In the genomic region with DNA sequence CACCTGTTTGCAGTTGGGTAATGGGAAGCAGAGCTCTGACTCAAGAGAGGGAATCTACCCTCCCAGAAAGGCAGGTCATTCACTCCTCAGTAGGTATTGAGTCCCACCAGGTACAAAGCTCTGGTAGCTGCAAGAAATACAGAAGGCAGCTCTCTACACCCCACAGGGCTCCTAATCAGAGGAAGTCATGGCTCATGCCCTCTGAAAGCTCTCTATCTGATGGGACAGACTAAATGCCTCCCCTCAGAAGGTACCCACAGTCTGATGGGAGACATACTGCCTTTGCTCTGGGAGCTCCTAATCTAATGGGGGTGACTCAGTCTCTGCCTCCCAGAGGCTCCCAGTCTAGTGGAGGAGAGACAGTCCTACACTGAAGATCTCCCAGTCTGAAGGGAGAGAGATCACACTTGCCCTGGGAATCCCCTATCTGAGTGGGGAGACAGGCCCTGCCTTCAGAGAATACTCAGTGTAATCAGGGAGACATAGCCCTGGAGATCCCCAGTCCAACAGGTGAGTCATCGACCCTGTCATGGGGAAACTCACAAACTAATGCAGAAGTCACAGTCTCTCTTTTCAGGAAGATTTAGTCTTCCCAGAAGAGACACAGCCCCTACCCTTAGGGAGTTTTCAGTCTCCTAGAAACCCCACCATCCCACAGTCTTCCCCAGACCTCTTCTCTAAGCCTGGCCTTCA, we compare ENCODE assay signal across 9 cellular contexts. TPM values are rescaled to one million over a fixed set of nuclear protein-coding genes. Genes with fewer than 3 reads are reported as not detected.
DNase-seq lines count a peak whose midpoint lies in the region; ATAC-seq, FAIRE-seq and TF ChIP-seq lines count a peak whose summit lies in the region.
"Had no signal": no experiment of that assay in that cellular context is flagged by ENCODE, and none has a peak within 500 bp of the region (broad histone marks: within the 10 kb centered on the region; RNA-seq: fewer than 3 reads in every experiment).

No MANE protein-coding gene starts in this region.

- no peaks in the 10 kb centered on the region for H3K36me3 Mint-ChIP-seq in chondrocyte (ENCODE audit: low read depth)
- H3K36me3 Mint-ChIP-seq: naive thymus-derived CD8-positive, alpha-beta T cell had no signal

- no peak for FAIRE-seq in GM12891 (lab: Jason Lieb, UNC)

- no peaks in the 10 kb centered on the region for H3K9me3 Mint-ChIP-seq in chondrocyte (ENCODE audit: low read depth)
- H3K9me3 Mint-ChIP-seq: naive thymus-derived CD8-positive, alpha-beta T cell had no signal

- H3K27me3 Mint-ChIP-seq in chondrocyte (ENCODE audit: low read depth) = peaks cover 14% of the 10 kb centered on the region
- H3K27me3 Mint-ChIP-seq: naive thymus-derived CD8-positive, alpha-beta T cell had no signal

- DNase-seq in AG08395 (ENCODE audit: low spot score) (peak; percentile 60), GM19240 (ENCODE audit: insufficient read length, low spot score) (peak; percentile 41), body of pancreas (no peak), GM12891 (ENCODE audit: insufficient read length, low spot score) (no peak), NCI-H2081 treated with DMSO at 0.1 percent for 48 hours (lab: John Stamatoyannopoulos, UW) (no peak), chondrocyte (ENCODE audit: low spot score) (no peak), OCI-M2 (lab: John Stamatoyannopoulos, UW; ENCODE audit: unreplicated experiment) (no peak)

- H3K9me3 ChIP-seq in body of pancreas = no peaks in the 10 kb centered on the region

- H3K36me3 ChIP-seq in body of pancreas (replicated peaks in 1 of 2; ENCODE audit: insufficient read depth in 1 of 2, low read depth in 2 of 2) = no peaks in the 10 kb centered on the region

- no peak overlapping the region for H3K27ac ChIP-seq in body of pancreas

- TF ChIP-seq POLR2A in body of pancreas (IDR thresholded peaks at IDR 0.05) = no peak
- no peak for TF ChIP-seq POLR2A in GM12891 (IDR thresholded peaks at IDR 0.05; ENCODE audit: low read depth, low read length)

- no peaks in the 10 kb centered on the region for H3K4me1 Mint-ChIP-seq in chondrocyte (ENCODE audit: low read depth)

- intact Hi-C loops in body of pancreas (cut with DNase I) = no loop called here

- H3K4me3 Mint-ChIP-seq in chondrocyte (ENCODE audit: unreplicated experiment) = no peak overlapping the region
- H3K4me3 Mint-ChIP-seq: naive thymus-derived CD8-positive, alpha-beta T cell had no signal

- H3K27me3 ChIP-seq in body of pancreas = no peaks in the 10 kb centered on the region

- 50 to 67% methylated on average over 1 of the region's 1 CpG for WGBS in body of pancreas, 2 donors

- no peak for TF ChIP-seq CTCF in body of pancreas (IDR thresholded peaks at IDR 0.05)
- TF ChIP-seq CTCF in chondrocyte (IDR thresholded peaks at IDR 0.05) = no peak

- H3K4me1 ChIP-seq in body of pancreas = no peaks in the 10 kb centered on the region

- peak; percentile 55 for ATAC-seq in HG03175 (IDR thresholded peaks at IDR 0.05; ENCODE audit: unreplicated experiment)
- peak; percentile 48 for ATAC-seq in body of pancreas
- ATAC-seq: naive thymus-derived CD8-positive, alpha-beta T cell had no signal

- no peak overlapping the region for H3K4me3 ChIP-seq in body of pancreas

- no peak overlapping the region for H3K27ac Mint-ChIP-seq in chondrocyte (ENCODE audit: unreplicated experiment)
- H3K27ac Mint-ChIP-seq: naive thymus-derived CD8-positive, alpha-beta T cell had no signal

TF ChIP-seq in GM12891, 5 proteins besides CTCF, POLR2A, EP300 and RAD21:
- TF ChIP-seq PAX5 (IDR thresholded peaks at IDR 0.05; ENCODE audit: insufficient read depth, low read length, severe bottlenecking) (no peak), TAF1 (IDR thresholded peaks at IDR 0.05; ENCODE audit: low read depth, low read length) (no peak), POLR2AphosphoS5 (IDR thresholded peaks at IDR 0.05; ENCODE audit: low read depth, low read length) (no peak), SPI1 (IDR thresholded peaks at IDR 0.05; ENCODE audit: low read depth, low read length) (no peak), POU2F2 (IDR thresholded peaks at IDR 0.05; ENCODE audit: low read depth, low read length) (no peak)

RNA-seq across cellular contexts. Expression of a gene that starts 23.7 kb away (rescaled TPM):
- total RNA-seq in body of pancreas (under 1 TPM in 1 of 2 donors, not detected in 1; 0.33 TPM), chondrocyte (not detected in 3 replicates)
- polyA plus RNA-seq in GM12891 (2012; ENCODE audit: low read depth, missing spikeins) = 0.21 TPM
- total RNA-seq: naive thymus-derived CD8-positive, alpha-beta T cell had no signal
- polyA plus RNA-seq: naive thymus-derived CD8-positive, alpha-beta T cell had no signal

RNA-seq across cellular contexts. Expression of a gene that starts 45.0 kb away (rescaled TPM):
- total RNA-seq in body of pancreas (1 to 10 TPM; 5.3 to 7.3 TPM), chondrocyte (5.5 to 6.5 TPM (median 6.3 TPM) in 3 replicates)
- polyA plus RNA-seq in GM12891 (2012; ENCODE audit: low read depth, missing spikeins) = 0.26 TPM

Comparison
In these comparisons a context has a peak if more than half of its experiments do, and no peak if none do; other contexts are left out.
1. DNase-seq: peak in AG08395 (single experiment) and GM19240 (single experiment); none in body of pancreas (0 of 4), GM12891 (single experiment), NCI-H2081 treated with DMSO at 0.1 percent for 48 hours (single experiment), chondrocyte (single experiment) and OCI-M2 (single experiment).